In genomic region chr2:143734507-143734906, GRCh38 we compare ENCODE assay signal across 15 cellular contexts.
A peak's percentile ranks its signal among the peaks of the same experiment; 100 is the strongest.
DNase-seq lines count a peak whose midpoint lies in the region; ATAC-seq and TF ChIP-seq lines count a peak whose summit lies in the region.
"Had no signal": no experiment of that assay in that cellular context is flagged by ENCODE, and none has a peak within 500 bp of the region (broad histone marks: within the 10 kb centered on the region; RNA-seq: fewer than 3 reads in every experiment).

No MANE protein-coding gene starts in this region.

- DNase-seq in activated naive CD4-positive, alpha-beta T cell (lab: John Stamatoyannopoulos, UW): no peak
- no peak for DNase-seq in stimulated activated effector memory CD8-positive, alpha-beta T cell treated with anti-CD3 and anti-CD28 coated beads, Interleukin-12 subunit alpha, Interleukin-12 subunit beta, amount 100 ng/mL, for 72 hours (ENCODE audit: low spot score in 2 of 2)
- no peak for DNase-seq in cardiac septum (ENCODE audit: low spot score)
- DNase-seq in activated T-cell treated with anti-CD3 and anti-CD28 coated beads, Interleukin-2, amount 50 U/mL, for 1 hour: no peak
- DNase-seq: AML-193; Caco-2; Calu3; CD4-positive, alpha-beta T cell; CD8-positive, alpha-beta T cell; DMS79 treated with DMSO at 0.1 percent for 48 hours; GF-D8 had no signal

- no peak for ATAC-seq in SK-N-SH treated with all-trans-retinoic acid at 6 μM for 48 hours
- no peak for ATAC-seq in stimulated activated effector memory CD8-positive, alpha-beta T cell treated with anti-CD3 and anti-CD28 coated beads, Interleukin-12 subunit alpha, Interleukin-12 subunit beta, amount 100 ng/mL, for 72 hours
- ATAC-seq: A549; CD8-positive, alpha-beta T cell had no signal

- peak overlapping the region; percentile 2 for H3K27ac Mint-ChIP-seq in activated naive CD4-positive, alpha-beta T cell treated with anti-CD3 and anti-CD28 coated beads, Interleukin-2, amount 50 U/mL, for 24 hours
- peak overlapping the region; percentile 14 for H3K27ac Mint-ChIP-seq in stimulated activated effector memory CD8-positive, alpha-beta T cell treated with anti-CD3 and anti-CD28 coated beads, Interleukin-12 subunit alpha, Interleukin-12 subunit beta, amount 100 ng/mL, for 72 hours
- H3K27ac Mint-ChIP-seq: B cell; CD4-positive, alpha-beta T cell; CD8-positive, alpha-beta T cell had no signal

- H3K36me3 Mint-ChIP-seq in activated naive CD4-positive, alpha-beta T cell treated with anti-CD3 and anti-CD28 coated beads, Interleukin-2, amount 50 U/mL, for 24 hours: peaks cover 14% of the 10 kb centered on the region
- H3K36me3 Mint-ChIP-seq in stimulated activated effector memory CD8-positive, alpha-beta T cell treated with anti-CD3 and anti-CD28 coated beads, Interleukin-12 subunit alpha, Interleukin-12 subunit beta, amount 100 ng/mL, for 72 hours: no peaks in the 10 kb centered on the region

- peaks cover 23% of the 10 kb centered on the region for H3K4me1 Mint-ChIP-seq in activated naive CD4-positive, alpha-beta T cell treated with anti-CD3 and anti-CD28 coated beads, Interleukin-2, amount 50 U/mL, for 24 hours
- H3K4me1 Mint-ChIP-seq in stimulated activated effector memory CD8-positive, alpha-beta T cell treated with anti-CD3 and anti-CD28 coated beads, Interleukin-12 subunit alpha, Interleukin-12 subunit beta, amount 100 ng/mL, for 72 hours: peaks cover 24% of the 10 kb centered on the region

- intact Hi-C loops in cardiac septum (cut with DNase I): no loop called here

- H3K4me3 Mint-ChIP-seq in activated naive CD4-positive, alpha-beta T cell treated with anti-CD3 and anti-CD28 coated beads, Interleukin-2, amount 50 U/mL, for 24 hours: no peak overlapping the region
- no peak overlapping the region for H3K4me3 Mint-ChIP-seq in stimulated activated effector memory CD8-positive, alpha-beta T cell treated with anti-CD3 and anti-CD28 coated beads, Interleukin-12 subunit alpha, Interleukin-12 subunit beta, amount 100 ng/mL, for 72 hours
- H3K4me3 Mint-ChIP-seq: B cell; CD4-positive, alpha-beta T cell; CD8-positive, alpha-beta T cell had no signal

- H3K9me3 Mint-ChIP-seq in activated naive CD4-positive, alpha-beta T cell treated with anti-CD3 and anti-CD28 coated beads, Interleukin-2, amount 50 U/mL, for 24 hours: no peaks in the 10 kb centered on the region
- H3K9me3 Mint-ChIP-seq in stimulated activated effector memory CD8-positive, alpha-beta T cell treated with anti-CD3 and anti-CD28 coated beads, Interleukin-12 subunit alpha, Interleukin-12 subunit beta, amount 100 ng/mL, for 72 hours: no peaks in the 10 kb centered on the region
- H3K9me3 Mint-ChIP-seq: CD4-positive, alpha-beta T cell; CD8-positive, alpha-beta T cell had no signal

- H3K27me3 Mint-ChIP-seq in activated naive CD4-positive, alpha-beta T cell treated with anti-CD3 and anti-CD28 coated beads, Interleukin-2, amount 50 U/mL, for 24 hours: no peaks in the 10 kb centered on the region
- H3K27me3 Mint-ChIP-seq: B cell; CD4-positive, alpha-beta T cell had no signal

TF ChIP-seq in SK-N-SH treated with all-trans-retinoic acid at 6 μM for 48 hours, 23 proteins besides CTCF, POLR2A, EP300 and RAD21:
- TF ChIP-seq TSHZ2 (CRISPR knock-in tag; IDR thresholded peaks at IDR 0.05) (peak; percentile 59; the same call in 1 of the 2 replicates), TCF4 (CRISPR knock-in tag; IDR thresholded peaks at IDR 0.05; ENCODE audit: borderline replicate concordance) (peak; percentile 86), OSR1 (CRISPR knock-in tag; IDR thresholded peaks at IDR 0.05) (no peak), ZNF70 (CRISPR knock-in tag; IDR thresholded peaks at IDR 0.05) (0 out of 2 replicates have a peak, but pooled peaks have one; percentile 18)
